Comparison of ENCODE assay signal across 1 cellular context in genomic region chr7:79453558-79454324, GRCh38.
TF ChIP-seq lines count a peak whose summit lies in the region.

TSS of gene MAGI2 (minus strand) at chr7:79453667. CDS start at chr7:79453320, 347 bp downstream.

TF ChIP-seq in HepG2, 621 proteins besides CTCF, POLR2A, EP300 and RAD21 (continued from another document and continues in another):
- TF ChIP-seq ZNF710 (CRISPR knock-in tag; IDR thresholded peaks at IDR 0.05; ENCODE audit: borderline replicate concordance) (peak; percentile 54; the same call in 1 of the 2 replicates), CSRNP1 (CRISPR knock-in tag; IDR thresholded peaks at IDR 0.05) (0 out of 2 replicates have a peak, but pooled peaks have one; percentile 54), ZMAT3 (CRISPR knock-in tag; conservative IDR thresholded peaks at IDR 0.05) (peak; percentile 24; the same call in 1 of the 2 replicates), SMC3 (IDR thresholded peaks at IDR 0.05; ENCODE audit: low read length) (no peak), NFE2L1 (CRISPR knock-in tag; IDR thresholded peaks at IDR 0.05; ENCODE audit: borderline replicate concordance) (no peak), ZBTB8A (CRISPR knock-in tag; IDR thresholded peaks at IDR 0.05; ENCODE audit: borderline replicate concordance, low read depth) (0 out of 2 replicates have a peak, but pooled peaks have one; percentile 70), CREBL2 (CRISPR knock-in tag; IDR thresholded peaks at IDR 0.05; ENCODE audit: borderline replicate concordance) (no peak), ZNF609 (CRISPR knock-in tag; IDR thresholded peaks at IDR 0.05; ENCODE audit: borderline replicate concordance) (0 out of 2 replicates have a peak, but pooled peaks have one; percentile 14), ATF7-NPFF (CRISPR knock-in tag; IDR thresholded peaks at IDR 0.05; ENCODE audit: low read depth) (peak; percentile 43; the same call in 1 of the 2 replicates), ZNF331 (CRISPR knock-in tag; IDR thresholded peaks at IDR 0.05) (no peak; the same call in 1 of the 2 replicates), PRPF4 (IDR thresholded peaks at IDR 0.05; ENCODE audit: low read depth, low read length, poor library complexity, severe bottlenecking) (no peak), ZNF678 (CRISPR knock-in tag; IDR thresholded peaks at IDR 0.05) (no peak), ZNF746 (CRISPR knock-in tag; IDR thresholded peaks at IDR 0.05) (peak; percentile 69), ATF3 (CRISPR knock-in tag; IDR thresholded peaks at IDR 0.05) (no peak), MED8 (CRISPR knock-in tag; IDR thresholded peaks at IDR 0.05; ENCODE audit: insufficient replicate concordance) (no peak), ZNF484 (CRISPR knock-in tag; IDR thresholded peaks at IDR 0.05; ENCODE audit: borderline replicate concordance, low read depth) (no peak), ZBTB2 (CRISPR knock-in tag; IDR thresholded peaks at IDR 0.05; ENCODE audit: low read depth) (no peak), NCOA2 (CRISPR knock-in tag; IDR thresholded peaks at IDR 0.05) (peak; percentile 5; the same call in 1 of the 2 replicates), BCLAF1 (IDR thresholded peaks at IDR 0.05) (no peak), ZFX (CRISPR knock-in tag; IDR thresholded peaks at IDR 0.05; ENCODE audit: low read depth) (peak; percentile 94), KLF6 (CRISPR knock-in tag; IDR thresholded peaks at IDR 0.05) (no peak), ZNF232 (CRISPR knock-in tag; IDR thresholded peaks at IDR 0.05; ENCODE audit: borderline replicate concordance) (no peak; the same call in 1 of the 2 replicates), KIAA2018 (CRISPR knock-in tag; IDR thresholded peaks at IDR 0.05; ENCODE audit: borderline replicate concordance) (no peak), SNAI1 (CRISPR knock-in tag; IDR thresholded peaks at IDR 0.05; ENCODE audit: borderline replicate concordance) (peak; percentile 53; the same call in 1 of the 2 replicates), ATF4 (CRISPR knock-in tag; IDR thresholded peaks at IDR 0.05) (peak in 1 of 2 experiments; percentile 31; a peak in 1 of 4 replicates), ZBTB43 (CRISPR knock-in tag; conservative IDR thresholded peaks at IDR 0.05) (0 out of 2 replicates have a peak, but pooled peaks have one; percentile 19), THYN1 (CRISPR knock-in tag; IDR thresholded peaks at IDR 0.05; ENCODE audit: borderline replicate concordance, low read depth) (no peak), ZNF160 (CRISPR knock-in tag; IDR thresholded peaks at IDR 0.05) (no peak)
